ENCODE assay signal across 16 cellular contexts in the genomic region with DNA sequence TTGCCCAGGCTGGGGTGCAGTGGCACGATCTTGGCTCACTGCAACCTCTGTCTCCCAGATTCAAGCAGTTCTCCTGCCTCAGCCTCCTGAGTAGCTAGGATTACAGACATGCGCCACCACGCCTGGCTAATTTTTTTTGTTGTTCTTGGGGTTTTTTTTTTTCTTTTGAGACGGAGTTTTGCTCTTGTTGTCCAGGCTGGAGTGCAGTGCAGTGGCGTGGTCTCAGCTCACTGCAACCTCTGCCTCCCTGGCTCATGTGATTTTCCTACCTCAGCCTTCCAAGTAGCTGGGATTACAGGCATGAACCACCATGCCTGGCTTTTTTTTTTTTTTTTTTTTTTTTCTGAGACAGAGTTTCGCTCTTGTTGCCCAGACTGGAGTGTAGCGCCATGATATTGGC. TPM values are rescaled to one million over a fixed set of nuclear protein-coding genes. Genes with fewer than 3 reads are reported as not detected.
"Had no signal": no experiment of that assay in that cellular context is flagged by ENCODE, and none has a peak within 500 bp of the region (broad histone marks: within the 10 kb centered on the region; RNA-seq: fewer than 3 reads in every experiment).

No MANE protein-coding gene starts in this region.

RNA-seq across cellular contexts. Expression of a gene that starts 15.0 kb away (rescaled TPM):
- total RNA-seq: natural killer cell, occipital lobe, pancreas, posterior vena cava, prostate gland, pulmonary artery endothelial cell, right atrium auricular region, sciatic nerve, smooth muscle cell, spleen, tibial nerve, upper lobe of left lung, ureter, vagina had no signal
- polyA plus RNA-seq: neural cell, pancreas, smooth muscle cell, spleen had no signal

RNA-seq across cellular contexts. Expression of a gene that starts 16.4 kb away (rescaled TPM):
- total RNA-seq: natural killer cell, occipital lobe, pancreas, posterior vena cava, pulmonary artery endothelial cell, right atrium auricular region, sciatic nerve, smooth muscle cell, spleen, suprapubic skin, tibial nerve, upper lobe of left lung, ureter, vagina had no signal
- polyA plus RNA-seq: neural cell, smooth muscle cell, spleen had no signal
